19 cellular contexts compared by ENCODE assay signal in genomic region chr3:130960139-130960779, GRCh38.
DNase-seq lines count a peak whose midpoint lies in the region; ATAC-seq and TF ChIP-seq lines count a peak whose summit lies in the region.
"Had no signal": no experiment of that assay in that cellular context is flagged by ENCODE, and none has a peak within 500 bp of the region (broad histone marks: within the 10 kb centered on the region; RNA-seq: fewer than 3 reads in every experiment).

No MANE protein-coding gene starts in this region.

- no peak overlapping the region for H3K56ac ChIP-seq in mesendoderm (ENCODE audit: low read length)

- H2BK15ac ChIP-seq in mesendoderm (replicated peaks; ENCODE audit: low read depth), result no peak overlapping the region

- no peaks in the 10 kb centered on the region for H3K79me1 ChIP-seq in mesendoderm (ENCODE audit: low read length)

- WGBS in GM23248 (ENCODE audit: low coverage in 1 of 2, low lambda C conversion rate in 2 of 2, missing lambda C conversion rate in 2 of 2), 2 experiments, result 78 to 81% methylated on average over 5 of the region's 5 CpGs
- no CpG with 5 or more reads among the region's 5 CpGs for WGBS in mesendoderm (ENCODE audit: extremely low coverage, insufficient coverage, low lambda C conversion rate)

- no peaks in the 10 kb centered on the region for H3K9me2 ChIP-seq in GM23248 (ENCODE audit: insufficient read depth)

- no peak overlapping the region for H2BK5ac ChIP-seq in mesendoderm (ENCODE audit: low read length)

- H3F3A ChIP-seq in GM23248 (ENCODE audit: insufficient read depth), result peaks cover 39% of the 10 kb centered on the region

- ATAC-seq in SK-N-SH treated with all-trans-retinoic acid at 6 μM for 48 hours (peak; percentile 83), GM18505 (IDR thresholded peaks at IDR 0.05; ENCODE audit: unreplicated experiment) (no peak)
- ATAC-seq: GM12878 had no signal

- H4K5ac ChIP-seq in mesendoderm (ENCODE audit: low read length), result no peak overlapping the region

- no peak overlapping the region for H2AFZ ChIP-seq in GM23248

- no peak overlapping the region for H2BK120ac ChIP-seq in mesendoderm (ENCODE audit: low read depth, low read length)

- in situ Hi-C loops in GM23248 (cut with MboI), result no loop called here

- CTCF ChIA-PET in Calu3 (lab: Charles Lee), result no interaction called here

- H3K4me3 ChIP-seq in GM23248, result no peak overlapping the region
- H3K4me3 ChIP-seq in mesendoderm (ENCODE audit: low read length), result no peak overlapping the region
- H3K4me3 ChIP-seq: GM12878 had no signal

- peaks cover 46% of the 10 kb centered on the region for H3K4me1 Mint-ChIP-seq in Calu3 (ENCODE audit: low read depth, unreplicated experiment)
- H3K4me1 Mint-ChIP-seq: B cell had no signal

- H3K27ac ChIP-seq in GM23248 (peak overlapping the region; percentile 42), mesendoderm (ENCODE audit: low read depth, low read length) (no peak overlapping the region)

- no peak overlapping the region for H2AK5ac ChIP-seq in mesendoderm (ENCODE audit: low read length)

- H3K27me3 Mint-ChIP-seq in Calu3 (ENCODE audit: unreplicated experiment), result no peaks in the 10 kb centered on the region
- H3K27me3 Mint-ChIP-seq: B cell; CD4-positive, CD25-positive, alpha-beta regulatory T cell had no signal

- TF ChIP-seq CTCF in Calu3 (IDR thresholded peaks at IDR 0.05; ENCODE audit: unreplicated experiment), result no peak

- peaks cover 44% of the 10 kb centered on the region for H3K36me3 Mint-ChIP-seq in Calu3 (ENCODE audit: insufficient read depth, unreplicated experiment)

- intact Hi-C loops in Calu3 (cut with micrococcal nuclease; ENCODE audit: unreplicated experiment), result loop anchor here (2.0 to 5.0 kb wide), 3 partner anchors 59 to 263 kb away; no protein-coding TSS in a partner anchor

- H3K18ac ChIP-seq in mesendoderm (ENCODE audit: low read length), result no peak overlapping the region

- H3K27me3 ChIP-seq in GM23248 (replicated peaks; ENCODE audit: insufficient read depth), result no peaks in the 10 kb centered on the region
- no peaks in the 10 kb centered on the region for H3K27me3 ChIP-seq in mesendoderm (ENCODE audit: insufficient read depth, low read length, poor library complexity)

- H3K4me1 ChIP-seq in GM23248 (ENCODE audit: insufficient read depth) (peaks cover 49% of the 10 kb centered on the region), mesendoderm (ENCODE audit: control insufficient read depth, low read depth, low read length) (no peaks in the 10 kb centered on the region)

- TF ChIP-seq POLR2A in GM18505 (IDR thresholded peaks at IDR 0.05; ENCODE audit: borderline replicate concordance, extremely low read depth, insufficient read depth, insufficient read length), result no peak

- DNase-seq in Calu3 (no peak), GM23248 (peak; percentile 63), mesendoderm (peak; percentile 32), foreskin melanocyte (no peak)
- no peak for DNase-seq in stimulated activated CD4-positive, alpha-beta T cell treated with anti-CD3 and anti-CD28 coated beads, Interleukin-4, amount 100 ng/mL, for 1 hour
- DNase-seq: ACHN; Caco-2; CD4-positive, CD25-positive, alpha-beta regulatory T cell; H7; Kasumi-1; NCI-H1105; NCI-H1694 treated with DMSO at 0.1 percent for 48 hours; NCI-H446 treated with DMSO at 0.1 percent for 48 hours; NK-92 treated with Interleukin-12 subunit alpha and Interleukin-12 subunit beta, amount 100 ng/mL, for 24 hours; SIG-M5 had no signal

- no peaks in the 10 kb centered on the region for H3K9me3 ChIP-seq in GM23248 (ENCODE audit: low read depth)
- H3K9me3 ChIP-seq: Caco-2 had no signal

- no peaks in the 10 kb centered on the region for H3K9me3 Mint-ChIP-seq in Calu3 (ENCODE audit: low read depth, unreplicated experiment)
- H3K9me3 Mint-ChIP-seq: CD4-positive, CD25-positive, alpha-beta regulatory T cell had no signal

- no peaks in the 10 kb centered on the region for H3K79me2 ChIP-seq in GM23248 (ENCODE audit: insufficient read depth)
- H3K79me2 ChIP-seq in mesendoderm (ENCODE audit: control insufficient read depth, insufficient read depth, low read length), result no peaks in the 10 kb centered on the region

- no peaks in the 10 kb centered on the region for H4K20me1 ChIP-seq in GM23248 (ENCODE audit: insufficient read depth)

- H3K27ac Mint-ChIP-seq in Calu3 (ENCODE audit: unreplicated experiment), result peak overlapping the region; percentile 7
- H3K27ac Mint-ChIP-seq: B cell had no signal

- H3K9ac ChIP-seq in GM23248, result no peak overlapping the region
- no peak overlapping the region for H3K9ac ChIP-seq in mesendoderm (ENCODE audit: low read length)

- H4K8ac ChIP-seq in mesendoderm (ENCODE audit: low read depth, low read length), result no peak overlapping the region

- H3K23ac ChIP-seq in mesendoderm (ENCODE audit: low read length), result no peak overlapping the region

- H3K36me3 ChIP-seq in GM23248 (ENCODE audit: low read depth), result peaks cover 32% of the 10 kb centered on the region
- no peaks in the 10 kb centered on the region for H3K36me3 ChIP-seq in mesendoderm (ENCODE audit: control insufficient read depth, insufficient read depth, low read length)

- H3K4me3 Mint-ChIP-seq in Calu3 (ENCODE audit: low read depth, unreplicated experiment), result no peak overlapping the region
- H3K4me3 Mint-ChIP-seq: B cell; CD4-positive, CD25-positive, alpha-beta regulatory T cell had no signal

- no TSS peak for BruUV-seq in Calu3 (replicated peaks; lab: Mats Ljungman, UMichigan)

- H3K4ac ChIP-seq in mesendoderm (ENCODE audit: low read depth, low read length), result no peak overlapping the region

- H3K4me2 ChIP-seq in GM23248 (ENCODE audit: unreplicated experiment) (peak overlapping the region; percentile 44), mesendoderm (ENCODE audit: low read length) (no peak overlapping the region)

TF ChIP-seq in SK-N-SH treated with all-trans-retinoic acid at 6 μM for 48 hours, 23 proteins besides CTCF, POLR2A, EP300 and RAD21:
- TF ChIP-seq PATZ1 (CRISPR knock-in tag; IDR thresholded peaks at IDR 0.05; ENCODE audit: borderline replicate concordance) (no peak), SNAI2 (CRISPR knock-in tag; IDR thresholded peaks at IDR 0.05) (0 out of 2 replicates have a peak, but pooled peaks have one; percentile 28), ESRRG (CRISPR knock-in tag; IDR thresholded peaks at IDR 0.05) (no peak), ISL1 (CRISPR knock-in tag; IDR thresholded peaks at IDR 0.05) (peak; percentile 54)

Comparison
In these comparisons a context has a peak if more than half of its experiments do, and no peak if none do; other contexts are left out.
1. DNase-seq: peak in GM23248 (single experiment) and mesendoderm (single experiment); none in Calu3 (single experiment), foreskin melanocyte (single experiment) and stimulated activated CD4-positive, alpha-beta T cell treated with anti-CD3 and anti-CD28 coated beads, Interleukin-4, amount 100 ng/mL, for 1 hour (single experiment).